Comparison of ENCODE assay signal across 8 cellular contexts in genomic region chrX:47217852-47218279, GRCh38.
DNase-seq lines count a peak whose midpoint lies in the region; ATAC-seq, FAIRE-seq and TF ChIP-seq lines count a peak whose summit lies in the region.

No MANE protein-coding gene starts in this region.

- DNase-seq in AG20443 (ENCODE audit: low spot score) (peak; percentile 89), NCI-H510A (lab: John Stamatoyannopoulos, UW) (peak; percentile 95), kidney tubule cell (ENCODE audit: low spot score) (peak; percentile 99)
- DNase-seq in activated CD4-positive, alpha-beta T cell treated with anti-CD3 and anti-CD28 coated beads for 4 hours: peak; percentile 95 to 99
- peak; percentile 83 to 91 for DNase-seq in stimulated activated CD4-positive, alpha-beta T cell treated with anti-CD3 and anti-CD28 coated beads, Interleukin-1b, Interleukin-23, amount 100 ng/mL, for 1 hour (ENCODE audit: low read depth in 2 of 2)

- FAIRE-seq in colon (lab: Jason Lieb, UNC): peak; percentile 99

- peak; percentile 23 for TF ChIP-seq POLR2A in GM19099 (IDR thresholded peaks at IDR 0.05; ENCODE audit: extremely low read depth, insufficient read length, low read depth)

- ATAC-seq in HG03432 (IDR thresholded peaks at IDR 0.05; ENCODE audit: unreplicated experiment): peak; percentile 86

Comparison
In these comparisons a context has a peak if more than half of its experiments do, and no peak if none do; other contexts are left out.
1. Peak in every context shown above with its lines: DNase-seq and ATAC-seq.